Comparison of ENCODE assay signal across 10 cellular contexts in genomic region chr10:116743266-116744064, GRCh38. TPM values are rescaled to one million over a fixed set of nuclear protein-coding genes. Genes with fewer than 3 reads are reported as not detected.
A peak's percentile ranks its signal among the peaks of the same experiment; 100 is the strongest.
DNase-seq lines count a peak whose midpoint lies in the region; ATAC-seq, FAIRE-seq and TF ChIP-seq lines count a peak whose summit lies in the region.
"Had no signal": no experiment of that assay in that cellular context is flagged by ENCODE, and none has a peak within 500 bp of the region (broad histone marks: within the 10 kb centered on the region; RNA-seq: fewer than 3 reads in every experiment).

No MANE protein-coding gene starts in this region.

- no peak for DNase-seq in activated CD4-positive, alpha-beta T cell treated with anti-CD3 and anti-CD28 coated beads, Interleukin-2, amount 10 ng/mL, durations not matched to agents 24 days and 14 days
- DNase-seq in activated CD4-positive, alpha-beta T cell treated with anti-CD3 and anti-CD28 coated beads, Interleukin-2, amount 50 U/mL, for 48 hours = no peak
- DNase-seq in astrocyte (ENCODE audit: low read depth) (no peak), HepG2 (ENCODE audit: low spot score) (no peak), NCI-H1436 treated with DMSO at 0.1 percent for 48 hours (lab: John Stamatoyannopoulos, UW) (no peak), globus pallidus (ENCODE audit: low spot score) (no peak), NCI-H2196 (lab: John Stamatoyannopoulos, UW; ENCODE audit: unreplicated experiment) (no peak)
- DNase-seq: amniotic stem cell, NCI-H187 had no signal

- no peaks in the 10 kb centered on the region for H3K9me3 Mint-ChIP-seq in activated CD4-positive, alpha-beta T cell treated with anti-CD3 and anti-CD28 coated beads, Interleukin-2, amount 10 ng/mL, durations not matched to agents 24 days and 14 days
- no peaks in the 10 kb centered on the region for H3K9me3 Mint-ChIP-seq in astrocyte (ENCODE audit: unreplicated experiment)

- peak overlapping the region; percentile 94 for H3K4me2 ChIP-seq in astrocyte (ENCODE audit: low read length)
- H3K4me2 ChIP-seq in HepG2 (ENCODE audit: low read depth, low read length) = peak overlapping the region; percentile 89

- no peaks in the 10 kb centered on the region for H3K36me3 Mint-ChIP-seq in activated CD4-positive, alpha-beta T cell treated with anti-CD3 and anti-CD28 coated beads, Interleukin-2, amount 10 ng/mL, durations not matched to agents 24 days and 14 days (ENCODE audit: low read depth)
- peaks cover 3% of the 10 kb centered on the region for H3K36me3 Mint-ChIP-seq in astrocyte (ENCODE audit: low read depth, unreplicated experiment)

- peaks cover 2% of the 10 kb centered on the region for H3K27me3 ChIP-seq in astrocyte (ENCODE audit: insufficient read depth, low read length)
- H3K27me3 ChIP-seq in HepG2 (ENCODE audit: control insufficient read depth in 1 of 2, insufficient read depth in 2 of 2, low read length in 2 of 2) = peaks cover 0 to 23% of the 10 kb centered on the region in 2 experiments; a peak in 3 of 5 replicates

- H3K4me1 ChIP-seq in astrocyte (ENCODE audit: insufficient read depth, low read length) = peaks cover 10% of the 10 kb centered on the region
- peaks cover 56% of the 10 kb centered on the region for H3K4me1 ChIP-seq in HepG2 (ENCODE audit: insufficient read depth, low read length)

- peak overlapping the region; percentile 53 for H3K4me3 Mint-ChIP-seq in activated CD4-positive, alpha-beta T cell treated with anti-CD3 and anti-CD28 coated beads, Interleukin-2, amount 10 ng/mL, durations not matched to agents 24 days and 14 days
- peak overlapping the region; percentile 62 for H3K4me3 Mint-ChIP-seq in astrocyte (ENCODE audit: unreplicated experiment)

- CTCF ChIA-PET in HepG2 (lab: Yijun Ruan, JAX; ENCODE audit: low intra/inter-chr PET ratio, low total read pairs) = no interaction called here

- TF ChIP-seq POLR2A in HepG2 (IDR thresholded peaks at IDR 0.05; ENCODE audit: insufficient read depth in 1 of 2, low read depth in 2 of 2, low read length in 2 of 2) = no peak

- H3K4me1 Mint-ChIP-seq in activated CD4-positive, alpha-beta T cell treated with anti-CD3 and anti-CD28 coated beads, Interleukin-2, amount 10 ng/mL, durations not matched to agents 24 days and 14 days = no peaks in the 10 kb centered on the region
- peaks cover 12% of the 10 kb centered on the region for H3K4me1 Mint-ChIP-seq in astrocyte (ENCODE audit: low read depth, unreplicated experiment)

- 37% methylated on average over 24 of the region's 24 CpGs for WGBS in HepG2 (ENCODE audit: low lambda C conversion rate)

- POLR2A ChIA-PET in HepG2 (lab: Yijun Ruan, JAX) = interaction anchor here (1.1 kb wide), 2 partner anchors 49 to 51 kb away, joined by 3 read pairs; no protein-coding TSS in a partner anchor

- peak overlapping the region; percentile 75 for H2AFZ ChIP-seq in astrocyte (ENCODE audit: low read depth, low read length)
- H2AFZ ChIP-seq in HepG2 (ENCODE audit: low read length) = no peak overlapping the region

- TF ChIP-seq CTCF in astrocyte (IDR thresholded peaks at IDR 0.05; ENCODE audit: insufficient read depth, low read depth, low read length) = no peak
- TF ChIP-seq CTCF in HepG2 (CRISPR knock-in tag; IDR thresholded peaks at IDR 0.05) = no peak

- BruUV-seq in HepG2 (replicated peaks; lab: Mats Ljungman, UMichigan) = no TSS peak

- TF ChIP-seq EP300 in HepG2 (IDR thresholded peaks at IDR 0.05; ENCODE audit: low read depth in 2 of 2, low read length in 2 of 2) = no peak
- TF ChIP-seq EP300 in HepG2 (CRISPR knock-in tag; IDR thresholded peaks at IDR 0.05; ENCODE audit: borderline replicate concordance) = no peak

- no peak for ATAC-seq in HepG2

- H4K20me1 ChIP-seq in astrocyte (ENCODE audit: insufficient read depth, low read length) (peaks cover 18% of the 10 kb centered on the region), HepG2 (ENCODE audit: insufficient read depth, low read length) (0 out of 2 replicates have a peak, but pooled peaks cover 3% of the 10 kb centered on the region)

- H3K4me3 ChIP-seq in astrocyte (ENCODE audit: insufficient read depth, low read depth, low read length) = peak overlapping the region; percentile 68
- peak overlapping the region; percentile 71 to 80 (median 74) for H3K4me3 ChIP-seq in HepG2 (replicated peaks in 1 of 3; ENCODE audit: insufficient read depth in 1 of 3, low read depth in 2 of 3, low read length in 3 of 3)

- no peaks in the 10 kb centered on the region for H3K36me3 ChIP-seq in astrocyte (ENCODE audit: insufficient read depth, low read length)
- no peaks in the 10 kb centered on the region for H3K36me3 ChIP-seq in HepG2 (replicated peaks in 1 of 2; ENCODE audit: control insufficient read depth in 1 of 2, insufficient read depth in 2 of 2, low read length in 2 of 2)

- peaks cover 56% of the 10 kb centered on the region for H3K27me3 Mint-ChIP-seq in activated CD4-positive, alpha-beta T cell treated with anti-CD3 and anti-CD28 coated beads, Interleukin-2, amount 10 ng/mL, durations not matched to agents 24 days and 14 days
- peaks cover 35% of the 10 kb centered on the region for H3K27me3 Mint-ChIP-seq in astrocyte (ENCODE audit: low read depth, unreplicated experiment)

- H3K79me2 ChIP-seq in astrocyte (ENCODE audit: insufficient read depth, low read length) (peaks cover 26% of the 10 kb centered on the region), HepG2 (ENCODE audit: insufficient read depth, low read length) (peaks cover 8% of the 10 kb centered on the region)

- in situ Hi-C loops in HepG2 (cut with HindIII; ENCODE audit: extremely low pct_ligation_motif_present, low pct_unique_long_range_greater_than_20kb) = no loop called here

- FAIRE-seq in astrocyte (lab: Jason Lieb, UNC) (no peak), HepG2 (lab: Jason Lieb, UNC) (no peak)

- no peak overlapping the region for H3K27ac Mint-ChIP-seq in activated CD4-positive, alpha-beta T cell treated with anti-CD3 and anti-CD28 coated beads, Interleukin-2, amount 10 ng/mL, durations not matched to agents 24 days and 14 days
- H3K27ac Mint-ChIP-seq in astrocyte (ENCODE audit: unreplicated experiment) = no peak overlapping the region

- H3K9me3 ChIP-seq in astrocyte (ENCODE audit: insufficient read depth, low read depth, low read length) = no peaks in the 10 kb centered on the region
- no peaks in the 10 kb centered on the region for H3K9me3 ChIP-seq in HepG2 (ENCODE audit: low read length)

- intact Hi-C loops in activated CD4-positive, alpha-beta T cell treated with anti-CD3 and anti-CD28 coated beads, Interleukin-2, amount 10 ng/mL, durations not matched to agents 24 days and 14 days (cut with micrococcal nuclease) = loop anchor here (2.0 kb wide), 1 partner anchor 45 kb away; no protein-coding TSS in a partner anchor
- intact Hi-C loops in HepG2 (cut with micrococcal nuclease; ENCODE audit: unreplicated experiment) = loop anchor here (5.0 kb wide), 2 partner anchors 44 to 51 kb away; no protein-coding TSS in a partner anchor

- TF ChIP-seq RAD21 in HepG2 (CRISPR knock-in tag; IDR thresholded peaks at IDR 0.05) = no peak

- H3K27ac ChIP-seq in astrocyte (ENCODE audit: low read depth, low read length) = no peak overlapping the region
- H3K27ac ChIP-seq in HepG2 (ENCODE audit: extremely low read length, insufficient read depth, low read length) = no peak overlapping the region
- H3K27ac ChIP-seq in temporal lobe (ENCODE audit: low read depth, low read length) = peak overlapping the region; percentile 44

- peak overlapping the region; percentile 83 for H3K9ac ChIP-seq in astrocyte (ENCODE audit: low read length)
- H3K9ac ChIP-seq in HepG2 (ENCODE audit: insufficient read depth, low read depth, low read length) = peak overlapping the region; percentile 70

TF ChIP-seq in HepG2, 621 proteins besides CTCF, POLR2A, EP300 and RAD21 (continues in another document):
- TF ChIP-seq, protein P1, sequence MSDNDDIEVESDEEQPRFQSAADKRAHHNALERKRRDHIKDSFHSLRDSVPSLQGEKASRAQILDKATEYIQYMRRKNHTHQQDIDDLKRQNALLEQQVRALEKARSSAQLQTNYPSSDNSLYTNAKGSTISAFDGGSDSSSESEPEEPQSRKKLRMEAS (IDR thresholded peaks at IDR 0.05) = 0 out of 2 replicates have a peak, but pooled peaks have one; percentile 5
- TF ChIP-seq ZMYM3 (CRISPR knock-in tag; IDR thresholded peaks at IDR 0.05) (peak; percentile 54; the same call in 1 of the 2 replicates), CHD4 (IDR thresholded peaks at IDR 0.05; ENCODE audit: borderline replicate concordance, low read length) (peak; percentile 77; the same call in 1 of the 2 replicates), ZNF256 (CRISPR knock-in tag; conservative IDR thresholded peaks at IDR 0.05) (no peak)

RNA-seq across cellular contexts. Expression of gene HSPA12A, which starts 1.1 kb away (rescaled TPM):
- 0.05 TPM in 1 of 2 replicates, not detected in the other for total RNA-seq in activated CD4-positive, alpha-beta T cell treated with anti-CD3 and anti-CD28 coated beads, Interleukin-2, amount 10 ng/mL, durations not matched to agents 24 days and 14 days
- total RNA-seq in astrocyte = 7.9 and 11.1 TPM in 2 replicates
- 12.9 and 13.6 TPM in 2 replicates for total RNA-seq in HepG2 (2016; rRNA removed; fragmentation: Illumina TruSeq; extraction: Trizol)
- 1.2 and 1.6 TPM in 2 replicates for total RNA-seq in HepG2 (2016; cell fraction: cytosol; rRNA removed; fragmentation: Illumina TruSeq; extraction: Trizol; ENCODE audit: low read depth)
- total RNA-seq in HepG2 (2016; cell fraction: insoluble cytoplasmic fraction; rRNA removed; fragmentation: Illumina TruSeq; extraction: Trizol) = 11.4 and 13.0 TPM in 2 replicates
- total RNA-seq in HepG2 (2016; cell fraction: membrane; rRNA removed; fragmentation: Illumina TruSeq; extraction: Trizol) = 6.0 and 6.8 TPM in 2 replicates
- 20.1 and 20.8 TPM in 2 replicates for total RNA-seq in HepG2 (2016; cell fraction: nucleus; rRNA removed; fragmentation: Illumina TruSeq; extraction: Trizol)
- polyA plus RNA-seq in HepG2 (2011; rRNA removed) = 6.2 and 6.4 TPM in 2 replicates
- 3.1 and 3.5 TPM in 2 replicates for polyA plus RNA-seq in HepG2 (2011; cell fraction: cytosol; rRNA removed)
- polyA plus RNA-seq in HepG2 (2011; cell fraction: nucleus; rRNA removed) = 17.5 and 19.4 TPM in 2 replicates
- 4.4 and 5.0 TPM in 2 replicates for polyA plus RNA-seq in HepG2 (2012)
- polyA plus RNA-seq in HepG2 (2016; cell fraction: cytosol; fragmentation: Illumina TruSeq; extraction: Trizol; ENCODE audit: low read depth) = 0.99 and 1.1 TPM in 2 replicates
- 9.9 and 11.3 TPM in 2 replicates for polyA plus RNA-seq in HepG2 (2016; cell fraction: insoluble cytoplasmic fraction; fragmentation: Illumina TruSeq; extraction: Trizol; ENCODE audit: low read depth)
- polyA plus RNA-seq in HepG2 (2016; cell fraction: membrane; fragmentation: Illumina TruSeq; extraction: Trizol; ENCODE audit: low read depth) = 2.7 and 2.9 TPM in 2 replicates
- polyA plus RNA-seq in HepG2 (2016; cell fraction: nucleus; fragmentation: Illumina TruSeq; extraction: Trizol; ENCODE audit: insufficient read depth, low read depth) = 37.7 and 40.5 TPM in 2 replicates
- polyA minus RNA-seq in HepG2 (2011; rRNA and poly(A)+ RNA removed; ENCODE audit: low replicate concordance) = 0.91 and 21.7 TPM in 2 replicates
- 4.5 and 5.4 TPM in 2 replicates for polyA minus RNA-seq in HepG2 (2011; cell fraction: cytosol; rRNA and poly(A)+ RNA removed)
- polyA minus RNA-seq in HepG2 (2011; cell fraction: nucleus; rRNA and poly(A)+ RNA removed) = 15.3 and 19.7 TPM in 2 replicates
- 38.8 TPM for total RNA-seq in temporal lobe
